Comparison of ENCODE assay signal across 17 cellular contexts in genomic region chr10:118405933-118406332, GRCh38.
"Had no signal": no experiment of that assay in that cellular context is flagged by ENCODE, and none has a peak within 500 bp of the region (broad histone marks: within the 10 kb centered on the region; RNA-seq: fewer than 3 reads in every experiment).

No MANE protein-coding gene starts in this region.

- H3K4me3 ChIP-seq: heart left ventricle, sigmoid colon, upper lobe of left lung had no signal

- ATAC-seq: activated naive CD4-positive, alpha-beta T cell treated with anti-CD3 and anti-CD28 coated beads, Interleukin-2, amount 50 U/mL, for 72 hours; activated T-cell treated with anti-CD3 and anti-CD28 coated beads, Interleukin-2, amount 50 U/mL, for 72 hours; heart left ventricle; natural killer cell; stimulated activated naive CD8-positive, alpha-beta T cell treated with anti-CD3 and anti-CD28 coated beads, Interleukin-15, amount 100 ng/mL, for 72 hours had no signal

- DNase-seq: activated CD4-positive, alpha-beta T cell treated with anti-CD3 and anti-CD28 coated beads, Interleukin-2, amount 10 ng/mL, durations not matched to agents 7 days and 5 days; activated CD8-positive, alpha-beta memory T cell treated with anti-CD3 and anti-CD28 coated beads, Interleukin-2, amount 50 U/mL, for 48 hours; activated gamma-delta T cell; activated T-cell treated with anti-CD3 and anti-CD28 coated beads, Interleukin-2, amount 50 U/mL, for 72 hours; cortex of kidney; effector CD8-positive, alpha-beta T cell; foreskin melanocyte; heart left ventricle; immature natural killer cell; natural killer cell; sigmoid colon; stimulated activated CD4-positive, alpha-beta T cell treated with anti-CD3 and anti-CD28 coated beads, Interleukin-1b, Interleukin-23, amount 100 ng/mL, for 48 hours; stimulated activated naive CD8-positive, alpha-beta T cell treated with anti-CD3 and anti-CD28 coated beads, Interleukin-15, amount 100 ng/mL, for 72 hours; upper lobe of left lung had no signal

- H2AFZ ChIP-seq: parathyroid adenoma had no signal

- H3K27me3 ChIP-seq: upper lobe of left lung had no signal

- H3K27ac ChIP-seq: heart left ventricle, neutrophil, parathyroid adenoma, sigmoid colon, upper lobe of left lung had no signal

- H3K36me3 ChIP-seq: heart left ventricle, neutrophil, sigmoid colon, upper lobe of left lung had no signal

- H3K9me3 ChIP-seq: neutrophil, upper lobe of left lung had no signal

- H3K79me2 ChIP-seq: parathyroid adenoma had no signal

- H3K9ac ChIP-seq: parathyroid adenoma had no signal

- H3K4me1 ChIP-seq: heart left ventricle, parathyroid adenoma, sigmoid colon had no signal
